In the genomic region with DNA sequence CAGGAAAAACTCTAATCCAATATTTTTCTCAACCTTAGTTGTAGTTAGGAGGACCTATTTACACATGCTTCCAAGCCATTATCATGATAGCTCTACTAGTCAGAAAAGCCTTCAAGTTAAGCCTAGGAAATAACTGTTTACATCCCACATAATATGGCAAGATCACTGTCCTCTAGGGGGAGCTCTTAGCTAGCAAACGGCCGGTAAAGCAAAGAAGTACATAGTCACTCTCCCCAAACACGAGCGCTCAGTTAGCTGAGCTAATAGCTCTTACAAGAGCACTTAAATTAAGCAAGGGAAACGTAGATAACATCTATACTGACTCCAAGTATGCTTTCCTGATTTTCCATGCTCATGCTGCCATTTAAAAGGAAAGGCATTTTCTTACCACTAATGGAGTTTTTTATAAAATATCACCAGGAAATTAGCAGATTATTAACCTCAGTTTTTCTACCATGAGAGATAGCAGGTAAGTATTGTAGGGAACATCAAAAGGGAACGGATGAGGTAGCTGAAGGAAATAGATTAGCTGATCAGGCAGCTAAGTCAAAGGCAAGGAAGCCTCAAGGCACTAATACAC, we compare ENCODE assay signal across 8 cellular contexts.
DNase-seq lines count a peak whose midpoint lies in the region; ATAC-seq, FAIRE-seq and TF ChIP-seq lines count a peak whose summit lies in the region.

No MANE protein-coding gene starts in this region.

- H3K9me3 ChIP-seq in DOHH2 (ENCODE audit: control insufficient read depth, insufficient read depth, low read length), result no peaks in the 10 kb centered on the region
- H3K9me3 ChIP-seq in mammary epithelial cell (replicated peaks; ENCODE audit: insufficient read depth, low read length), result no peaks in the 10 kb centered on the region
- H3K9me3 ChIP-seq in kidney (ENCODE audit: control insufficient read depth in 1 of 2, low read length in 2 of 2), result no peaks in the 10 kb centered on the region

- no peak overlapping the region for H3K27ac Mint-ChIP-seq in HFFc6

- H3K79me2 ChIP-seq in DOHH2 (ENCODE audit: control insufficient read depth, low read length) (no peaks in the 10 kb centered on the region), mammary epithelial cell (ENCODE audit: insufficient read depth, low read length) (no peaks in the 10 kb centered on the region)

- no peaks in the 10 kb centered on the region for H3K9me3 Mint-ChIP-seq in HFFc6

- peak; percentile 85 for FAIRE-seq in kidney (lab: Jason Lieb, UNC)

- H3F3A ChIP-seq in DOHH2 (ENCODE audit: control insufficient read depth, insufficient read depth), result no peaks in the 10 kb centered on the region

- intact Hi-C loops in mammary epithelial cell (cut with micrococcal nuclease) (loop anchor here (1.0 kb wide), 1 partner anchor 42 kb away; no protein-coding TSS in a partner anchor), kidney (cut with DNase I) (no loop called here)

- CTCF ChIA-PET in mammary epithelial cell (lab: Charles Lee; ENCODE audit: low non-redundant PET), result interaction anchor here (0.5 to 0.7 kb wide), 6 partner anchors 9 to 771 kb away, joined by 3 to 4 read pairs (median 3); no protein-coding TSS in a partner anchor

- dilution Hi-C loops in mammary epithelial cell (cut with HindIII; ENCODE audit: low sequenced_read_pairs), result no loop called here

- H3K4me3 ChIP-seq in DOHH2 (ENCODE audit: low read length), result no peak overlapping the region
- no peak overlapping the region for H3K4me3 ChIP-seq in mammary epithelial cell (replicated peaks in 1 of 3; ENCODE audit: insufficient read depth in 1 of 3, low read depth in 2 of 3, low read length in 3 of 3)
- H3K4me3 ChIP-seq in kidney (ENCODE audit: low read length in 2 of 2), result no peak overlapping the region

- H3K9ac ChIP-seq in mammary epithelial cell (ENCODE audit: insufficient read depth, low read length) (no peak overlapping the region), kidney (ENCODE audit: low read length in 2 of 2) (no peak overlapping the region)

- H2AFZ ChIP-seq in mammary epithelial cell (ENCODE audit: low read depth, low read length), result no peak overlapping the region

- peaks cover 8% of the 10 kb centered on the region; the same call in 1 of the 2 replicates for H3K27me3 Mint-ChIP-seq in HFFc6 (ENCODE audit: insufficient read depth)

- H3K27ac ChIP-seq in DOHH2 (ENCODE audit: low read depth, low read length) (no peak overlapping the region), mammary epithelial cell (ENCODE audit: insufficient read depth, low read depth, low read length) (no peak overlapping the region), kidney (ENCODE audit: low read depth in 2 of 2, low read length in 2 of 2) (no peak overlapping the region)

- H3K36me3 ChIP-seq in DOHH2 (ENCODE audit: control insufficient read depth, low read length), result no peaks in the 10 kb centered on the region
- no peaks in the 10 kb centered on the region for H3K36me3 ChIP-seq in mammary epithelial cell (ENCODE audit: insufficient read depth, low read length)
- no peaks in the 10 kb centered on the region for H3K36me3 ChIP-seq in kidney (ENCODE audit: control insufficient read depth in 1 of 2, insufficient read depth in 2 of 2, low read length in 2 of 2)

- H3K27me3 ChIP-seq in DOHH2 (ENCODE audit: control insufficient read depth, low read length) (peaks cover 16% of the 10 kb centered on the region; the same call in 1 of the 2 replicates), mammary epithelial cell (ENCODE audit: insufficient read depth, low read length) (peaks cover 3% of the 10 kb centered on the region)

- H3K4me1 Mint-ChIP-seq in HFFc6 (ENCODE audit: low read depth), result no peaks in the 10 kb centered on the region

- H3K9me2 ChIP-seq in DOHH2 (replicated peaks; ENCODE audit: control insufficient read depth, low read length), result no peaks in the 10 kb centered on the region

- H3K36me3 Mint-ChIP-seq in HFFc6 (ENCODE audit: low read depth), result no peaks in the 10 kb centered on the region

- TF ChIP-seq CTCF in DOHH2 (IDR thresholded peaks at IDR 0.05; ENCODE audit: low read depth, low read length, poor library complexity, severe bottlenecking), result peak; percentile 72
- TF ChIP-seq CTCF in HFFc6 (IDR thresholded peaks at IDR 0.05), result peak; percentile 91
- TF ChIP-seq CTCF in mammary epithelial cell (conservative IDR thresholded peaks at IDR 0.05 in 1 of 2, IDR thresholded peaks at IDR 0.05 in 1 of 2; ENCODE audit: extremely low read depth in 1 of 2, insufficient read depth in 1 of 2, low read depth in 1 of 2, low read length in 2 of 2), result peak; percentile 83 to 86
- peak; percentile 78 for TF ChIP-seq CTCF in kidney (IDR thresholded peaks at IDR 0.05; ENCODE audit: borderline replicate concordance, extremely low read depth, insufficient read depth)

- H3K4me2 ChIP-seq in DOHH2 (ENCODE audit: low read length) (no peak overlapping the region), mammary epithelial cell (ENCODE audit: insufficient read depth, low read depth, low read length) (no peak overlapping the region)

- DNase-seq in HFFc6 (peak; percentile 77), NCI-H2171 (lab: John Stamatoyannopoulos, UW) (peak; percentile 28), T1000 (lab: John Stamatoyannopoulos, UW) (peak; percentile 8), mammary epithelial cell (peak; percentile 66), kidney (no peak)
- DNase-seq in stimulated activated CD4-positive, alpha-beta T cell treated with anti-CD3 and anti-CD28 coated beads, TNF-alpha, amount 100 ng/mL, for 1 hour (ENCODE audit: low read depth in 3 of 3, low spot score in 1 of 3), result peak in 2 of 3 donors; percentile 10 to 18

- WGBS in mammary epithelial cell (ENCODE audit: low coverage, missing lambda C conversion rate), result 9% methylated on average over 6 of the region's 6 CpGs

- no peak for ATAC-seq in GM19452 (IDR thresholded peaks at IDR 0.05; ENCODE audit: unreplicated experiment)

- H3K4me3 Mint-ChIP-seq in HFFc6, result no peak overlapping the region

- no peaks in the 10 kb centered on the region for H4K20me1 ChIP-seq in DOHH2 (ENCODE audit: control insufficient read depth, insufficient read depth, low read depth, low read length)
- no peaks in the 10 kb centered on the region for H4K20me1 ChIP-seq in mammary epithelial cell (ENCODE audit: insufficient read depth, low read length)

- no peaks in the 10 kb centered on the region for H3K4me1 ChIP-seq in DOHH2 (ENCODE audit: control insufficient read depth, low read length)
- H3K4me1 ChIP-seq in mammary epithelial cell (ENCODE audit: insufficient read depth, low read length), result no peaks in the 10 kb centered on the region
- H3K4me1 ChIP-seq in kidney (ENCODE audit: control insufficient read depth in 1 of 2, insufficient read depth in 1 of 2, low read depth in 1 of 2, low read length in 2 of 2), result no peaks in the 10 kb centered on the region

- in situ Hi-C loops in mammary epithelial cell (cut with MboI; ENCODE audit: low sequenced_read_pairs in 2 of 2), result no loop called here

- BruUV-seq in mammary epithelial cell (replicated peaks; lab: Mats Ljungman, UMichigan), result no TSS peak
